Comparison of ENCODE assay signal across 8 cellular contexts in the genomic region with DNA sequence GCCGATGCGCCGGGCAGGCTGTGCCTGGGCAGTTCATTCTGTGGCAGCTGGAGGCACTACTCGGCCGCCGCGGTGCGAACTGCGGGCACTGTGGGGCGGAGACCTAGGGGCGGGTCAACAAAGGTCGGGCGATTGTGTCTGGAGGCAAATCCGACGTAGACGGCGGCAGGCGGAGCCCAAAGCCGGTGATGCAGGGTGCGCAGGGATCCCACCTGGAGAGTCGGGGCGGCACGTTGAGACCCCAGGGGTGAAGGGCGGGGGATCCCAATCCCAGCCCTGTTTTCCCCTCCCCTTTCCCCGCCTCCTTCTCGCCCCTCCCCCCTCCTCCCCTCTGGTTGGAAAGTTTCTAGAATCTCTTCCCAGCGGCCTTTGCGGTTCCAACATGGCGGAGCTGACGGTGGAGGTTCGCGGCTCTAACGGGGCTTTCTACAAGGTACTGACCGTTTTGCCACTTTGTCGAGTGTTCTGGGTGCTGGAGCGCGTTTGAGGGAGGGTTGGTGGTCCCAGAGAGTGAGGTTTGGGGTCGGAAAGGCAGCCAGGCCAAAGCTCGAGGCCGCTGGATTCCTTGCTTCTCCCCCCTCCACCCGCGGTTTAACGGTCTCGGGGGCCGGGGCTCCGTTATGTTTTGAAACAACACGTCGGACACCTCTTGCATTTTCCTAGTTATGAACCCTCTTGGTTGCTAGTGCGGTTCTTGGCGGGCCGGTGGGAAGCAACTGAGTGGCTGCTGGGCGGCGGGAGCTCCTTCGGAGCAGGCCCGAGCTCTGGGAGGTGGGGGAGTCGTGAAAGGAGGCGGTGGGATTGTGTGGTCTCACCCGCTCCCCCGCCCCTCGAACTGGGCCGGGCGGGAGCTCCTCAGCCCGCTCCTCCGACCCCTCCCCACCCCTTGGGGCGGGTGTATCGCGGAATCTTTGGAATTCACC. TPM values are rescaled to one million over a fixed set of nuclear protein-coding genes. Genes with fewer than 3 reads are reported as not detected.
DNase-seq lines count a peak whose midpoint lies in the region; ATAC-seq and TF ChIP-seq lines count a peak whose summit lies in the region.

A gene (plus strand): TSS at position 367 of the 923 bp plus-strand sequence. CDS start 16 bp downstream, at position 383.

- CTCF ChIA-PET in RWPE1 (lab: Yijun Ruan, JAX), result interaction anchor here (0.5 to 1.8 kb wide), 14 partner anchors 8 to 1071 kb away, joined by 3 to 12 read pairs (median 4); no protein-coding TSS in a partner anchor

- peak; percentile 87 for DNase-seq in ELR (ENCODE audit: low read depth)
- DNase-seq in H4 (ENCODE audit: low spot score), result peak; percentile 93
- DNase-seq in LNCaP clone FGC (ENCODE audit: low read depth), result peak; percentile 81
- DNase-seq in RWPE1 (ENCODE audit: low spot score), result peak; percentile 97
- DNase-seq in activated T-helper 2 cell treated with anti-CD3 and anti-CD28 coated beads, Interferon-gamma antibody, Interleukin-2, Interleukin-4, amounts not matched to agents 10 μg/mL and 5 μg/mL and 100 μg/mL, durations not matched to agents 14 hours and 24 hours and 36 hours (ENCODE audit: low spot score), result peak; percentile 79
- peak; percentile 78 for DNase-seq in fibroblast of pulmonary artery (ENCODE audit: low read depth)
- peak; percentile 92 to 96 for DNase-seq in stimulated activated naive CD8-positive, alpha-beta T cell treated with anti-CD3 and anti-CD28 coated beads, Interleukin-15, amount 100 ng/mL, for 72 hours

- peak within 1 kb of the TSS; percentile 89 for H3K27ac ChIP-seq in RWPE1

- peak within 1 kb of the TSS; percentile 95 for H3K27ac Mint-ChIP-seq in activated T-helper 2 cell treated with anti-CD3 and anti-CD28 coated beads, Interferon-gamma antibody, Interleukin-2, Interleukin-4, amounts not matched to agents 10 μg/mL and 5 μg/mL and 100 μg/mL, durations not matched to agents 14 hours and 24 hours and 36 hours
- H3K27ac Mint-ChIP-seq in nephron, result peak within 1 kb of the TSS; percentile 92 to 97 (median 95)
- H3K27ac Mint-ChIP-seq in stimulated activated naive CD8-positive, alpha-beta T cell treated with anti-CD3 and anti-CD28 coated beads, Interleukin-15, amount 100 ng/mL, for 72 hours, result peak within 1 kb of the TSS; percentile 98 to 99

- intact Hi-C loops in activated T-helper 2 cell treated with anti-CD3 and anti-CD28 coated beads, Interferon-gamma antibody, Interleukin-2, Interleukin-4, amounts not matched to agents 10 μg/mL and 5 μg/mL and 100 μg/mL, durations not matched to agents 14 hours and 24 hours and 36 hours (cut with micrococcal nuclease), result loop anchor here (1.0 to 5.0 kb wide), 4 partner anchors 45 to 1260 kb away; a partner anchor contains a TSS

- TF ChIP-seq CTCF in LNCaP clone FGC (IDR thresholded peaks at IDR 0.05; ENCODE audit: control insufficient read depth, extremely low read depth, insufficient read depth), result peak; percentile 77
- TF ChIP-seq CTCF in RWPE1 (conservative IDR thresholded peaks at IDR 0.05; ENCODE audit: low read depth), result peak; percentile 83
- peak; percentile 76 for TF ChIP-seq CTCF in fibroblast of pulmonary artery (IDR thresholded peaks at IDR 0.05; ENCODE audit: low read length, missing control alignments)
- TF ChIP-seq CTCF in nephron (IDR thresholded peaks at IDR 0.05; ENCODE audit: unreplicated experiment in 3 of 3), result peak; percentile 60 to 72 (median 68)

- POLR2A ChIA-PET in RWPE1 (lab: Yijun Ruan, JAX; ENCODE audit: low non-redundant PET), result interaction anchor here (0.6 kb wide), 2 partner anchors 639 to 1159 kb away, joined by 3 to 5 read pairs; no protein-coding TSS in a partner anchor

- H3K36me3 Mint-ChIP-seq in activated T-helper 2 cell treated with anti-CD3 and anti-CD28 coated beads, Interferon-gamma antibody, Interleukin-2, Interleukin-4, amounts not matched to agents 10 μg/mL and 5 μg/mL and 100 μg/mL, durations not matched to agents 14 hours and 24 hours and 36 hours (ENCODE audit: low read depth), result peaks cover 41% of the 10 kb centered on the region
- peaks cover 24% of the 10 kb centered on the region for H3K36me3 Mint-ChIP-seq in nephron (ENCODE audit: low read depth)

- no peaks in the 10 kb centered on the region for H3K27me3 Mint-ChIP-seq in activated T-helper 2 cell treated with anti-CD3 and anti-CD28 coated beads, Interferon-gamma antibody, Interleukin-2, Interleukin-4, amounts not matched to agents 10 μg/mL and 5 μg/mL and 100 μg/mL, durations not matched to agents 14 hours and 24 hours and 36 hours (ENCODE audit: low read depth)
- no peaks in the 10 kb centered on the region for H3K27me3 Mint-ChIP-seq in nephron (ENCODE audit: low read depth)
- H3K27me3 Mint-ChIP-seq in stimulated activated naive CD8-positive, alpha-beta T cell treated with anti-CD3 and anti-CD28 coated beads, Interleukin-15, amount 100 ng/mL, for 72 hours, result no peaks in the 10 kb centered on the region

- H3K4me3 ChIP-seq in LNCaP clone FGC (ENCODE audit: low read depth, low read length) (peak within 1 kb of the TSS; percentile 88), fibroblast of pulmonary artery (replicated peaks; ENCODE audit: low read depth, low read length) (peak within 1 kb of the TSS; percentile 97)

- peaks cover 31% of the 10 kb centered on the region for H3K4me1 Mint-ChIP-seq in activated T-helper 2 cell treated with anti-CD3 and anti-CD28 coated beads, Interferon-gamma antibody, Interleukin-2, Interleukin-4, amounts not matched to agents 10 μg/mL and 5 μg/mL and 100 μg/mL, durations not matched to agents 14 hours and 24 hours and 36 hours (ENCODE audit: low read depth)
- H3K4me1 Mint-ChIP-seq in nephron, result peaks cover 35% of the 10 kb centered on the region
- H3K4me1 Mint-ChIP-seq in stimulated activated naive CD8-positive, alpha-beta T cell treated with anti-CD3 and anti-CD28 coated beads, Interleukin-15, amount 100 ng/mL, for 72 hours, result peaks cover 64% of the 10 kb centered on the region

- no peaks in the 10 kb centered on the region for H3K9me3 Mint-ChIP-seq in activated T-helper 2 cell treated with anti-CD3 and anti-CD28 coated beads, Interferon-gamma antibody, Interleukin-2, Interleukin-4, amounts not matched to agents 10 μg/mL and 5 μg/mL and 100 μg/mL, durations not matched to agents 14 hours and 24 hours and 36 hours
- H3K9me3 Mint-ChIP-seq in nephron, result no peaks in the 10 kb centered on the region
- H3K9me3 Mint-ChIP-seq in stimulated activated naive CD8-positive, alpha-beta T cell treated with anti-CD3 and anti-CD28 coated beads, Interleukin-15, amount 100 ng/mL, for 72 hours, result no peaks in the 10 kb centered on the region

- ATAC-seq in stimulated activated naive CD8-positive, alpha-beta T cell treated with anti-CD3 and anti-CD28 coated beads, Interleukin-15, amount 100 ng/mL, for 72 hours, result peak; percentile 98

- H3K4me3 Mint-ChIP-seq in activated T-helper 2 cell treated with anti-CD3 and anti-CD28 coated beads, Interferon-gamma antibody, Interleukin-2, Interleukin-4, amounts not matched to agents 10 μg/mL and 5 μg/mL and 100 μg/mL, durations not matched to agents 14 hours and 24 hours and 36 hours (ENCODE audit: low read depth), result peak within 1 kb of the TSS; percentile 99
- H3K4me3 Mint-ChIP-seq in nephron, result peak within 1 kb of the TSS; percentile 96 to 98 (median 97)
- H3K4me3 Mint-ChIP-seq in stimulated activated naive CD8-positive, alpha-beta T cell treated with anti-CD3 and anti-CD28 coated beads, Interleukin-15, amount 100 ng/mL, for 72 hours, result peak within 1 kb of the TSS; percentile 88 to 98

RNA-seq across cellular contexts. Expression of the gene that starts here (rescaled TPM):
- total RNA-seq in H4 (2014; rRNA removed; shearing (Covaris generic)), result 96.6 and 109 TPM in 2 replicates
- total RNA-seq in activated T-helper 2 cell treated with anti-CD3 and anti-CD28 coated beads, Interferon-gamma antibody, Interleukin-2, Interleukin-4, amounts not matched to agents 10 μg/mL and 5 μg/mL and 100 μg/mL, durations not matched to agents 14 hours and 24 hours and 36 hours, result 163 and 170 TPM in 2 replicates

Comparison
In these comparisons a context has a peak if more than half of its experiments do, and no peak if none do; other contexts are left out.
1. Peak in every context shown above with its lines: DNase-seq, ATAC-seq, H3K4me3 ChIP-seq and H3K27ac ChIP-seq.